ENCODE assay signal across 22 cellular contexts in genomic region chr4:25621027-25621930, GRCh38. TPM values are rescaled to one million over a fixed set of nuclear protein-coding genes. Genes with fewer than 3 reads are reported as not detected.
DNase-seq lines count a peak whose midpoint lies in the region; ATAC-seq and TF ChIP-seq lines count a peak whose summit lies in the region.
"Had no signal": no experiment of that assay in that cellular context is flagged by ENCODE, and none has a peak within 500 bp of the region (broad histone marks: within the 10 kb centered on the region; RNA-seq: fewer than 3 reads in every experiment).

No MANE protein-coding gene starts in this region.

- POLR2A ChIA-PET in GM10248 (lab: Yijun Ruan, JAX), result no interaction called here

- TF ChIP-seq CTCF in retinal pigment epithelial cell (conservative IDR thresholded peaks at IDR 0.05; ENCODE audit: low read depth, low read length) (no peak), GM10248 (IDR thresholded peaks at IDR 0.05; ENCODE audit: control extremely low read depth, extremely low read depth, low read depth, missing control alignments) (no peak)

- ATAC-seq in GM19395 (IDR thresholded peaks at IDR 0.05; ENCODE audit: unreplicated experiment) (peak; percentile 60), HG03457 (IDR thresholded peaks at IDR 0.05; ENCODE audit: unreplicated experiment) (peak; percentile 58), esophagus mucosa (peak; percentile 35)
- ATAC-seq: activated CD8-positive, alpha-beta memory T cell treated with anti-CD3 and anti-CD28 coated beads, Interleukin-2, amount 10 ng/mL, durations not matched to agents 7 days and 5 days had no signal

- DNase-seq in retinal pigment epithelial cell (ENCODE audit: low read depth) (peak; percentile 42), AG20443 (ENCODE audit: low spot score) (no peak), posterior vena cava (ENCODE audit: low spot score) (no peak), GM10248 (ENCODE audit: extremely low spot score) (no peak), SKM-1 treated with dmso at 0.1 percent for 144 hours (lab: John Stamatoyannopoulos, UW; ENCODE audit: unreplicated experiment) (no peak)
- DNase-seq: activated CD4-positive, CD25-positive, alpha-beta regulatory T cell treated with anti-CD3 and anti-CD28 coated beads, Interleukin-2, amount 50 U/mL, for 72 hours; activated CD8-positive, alpha-beta memory T cell treated with anti-CD3 and anti-CD28 coated beads, Interleukin-2, amount 10 ng/mL, durations not matched to agents 7 days and 5 days; activated naive CD4-positive, alpha-beta T cell; anterior cingulate cortex; NCI-H1436; SIG-M5; stimulated activated CD4-positive, alpha-beta T cell treated with anti-CD3 and anti-CD28 coated beads, Interleukin-4, amount 100 ng/mL, for 24 hours; stimulated activated CD8-positive, alpha-beta memory T cell treated with anti-CD3 and anti-CD28 coated beads, Interleukin-4, amount 100 ng/mL, for 48 hours had no signal

- CTCF ChIA-PET in GM10248 (lab: Yijun Ruan, JAX), result no interaction called here

- H3K4me3 ChIP-seq in retinal pigment epithelial cell (ENCODE audit: low read length), result no peak overlapping the region
- H3K4me3 ChIP-seq: coronary artery had no signal

- intact Hi-C loops in posterior vena cava (cut with DNase I), result loop anchor here in 1 of 2 donors (10.0 kb wide), 1 partner anchor 344 kb away; no protein-coding TSS in a partner anchor

RNA-seq across cellular contexts. Expression of gene SLC34A2, which starts 34.4 kb away (rescaled TPM):
- total RNA-seq in esophagus mucosa (4.9 TPM), posterior vena cava (under 1 TPM in 1 of 2 donors, not detected in 1; 0.19 TPM)
- total RNA-seq: activated CD8-positive, alpha-beta memory T cell treated with anti-CD3 and anti-CD28 coated beads, Interleukin-2, amount 10 ng/mL, durations not matched to agents 7 days and 5 days; HT1080; mesenteric fat pad; NCI-H460; skeletal muscle tissue; T-helper 2 cell treated with Interferon-gamma antibody and Interleukin-4, amounts not matched to agents 100 ng/mL and 5 ng/mL, for 36 hours had no signal
